In the genomic region with DNA sequence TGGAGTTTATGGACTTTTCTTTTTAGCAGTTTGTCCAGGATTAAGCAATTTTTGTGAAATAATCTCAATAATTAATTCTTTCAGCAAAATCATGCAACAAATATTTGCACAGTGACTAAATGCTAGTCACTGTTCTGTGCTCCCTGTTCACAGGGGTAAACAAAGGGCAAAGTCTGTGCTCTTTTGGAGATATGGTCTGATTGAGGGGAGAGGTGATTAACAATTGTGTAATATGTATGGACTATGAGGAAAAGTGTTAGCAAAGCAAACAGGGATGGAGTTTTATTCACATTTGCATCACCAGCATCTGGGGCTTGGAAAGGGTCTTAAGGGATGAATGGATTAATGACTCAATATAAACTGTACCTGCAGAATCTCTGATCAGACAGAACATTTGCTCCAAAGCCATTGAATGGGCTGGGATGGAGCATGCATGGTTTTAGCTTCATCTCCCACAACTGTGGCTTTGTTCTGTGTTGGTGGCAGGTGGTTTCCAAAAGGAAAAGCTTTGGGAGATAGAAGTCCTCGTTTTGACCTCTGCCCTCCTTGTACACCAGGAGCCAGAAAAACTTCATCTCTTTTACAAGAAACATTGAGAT, we compare ENCODE assay signal across 1 cellular context.
TF ChIP-seq lines count a peak whose summit lies in the region.

No MANE protein-coding gene starts in this region.

TF ChIP-seq in HepG2, 621 proteins besides CTCF, POLR2A, EP300 and RAD21 (continued from another document and continues in another):
- TF ChIP-seq, protein P1, sequence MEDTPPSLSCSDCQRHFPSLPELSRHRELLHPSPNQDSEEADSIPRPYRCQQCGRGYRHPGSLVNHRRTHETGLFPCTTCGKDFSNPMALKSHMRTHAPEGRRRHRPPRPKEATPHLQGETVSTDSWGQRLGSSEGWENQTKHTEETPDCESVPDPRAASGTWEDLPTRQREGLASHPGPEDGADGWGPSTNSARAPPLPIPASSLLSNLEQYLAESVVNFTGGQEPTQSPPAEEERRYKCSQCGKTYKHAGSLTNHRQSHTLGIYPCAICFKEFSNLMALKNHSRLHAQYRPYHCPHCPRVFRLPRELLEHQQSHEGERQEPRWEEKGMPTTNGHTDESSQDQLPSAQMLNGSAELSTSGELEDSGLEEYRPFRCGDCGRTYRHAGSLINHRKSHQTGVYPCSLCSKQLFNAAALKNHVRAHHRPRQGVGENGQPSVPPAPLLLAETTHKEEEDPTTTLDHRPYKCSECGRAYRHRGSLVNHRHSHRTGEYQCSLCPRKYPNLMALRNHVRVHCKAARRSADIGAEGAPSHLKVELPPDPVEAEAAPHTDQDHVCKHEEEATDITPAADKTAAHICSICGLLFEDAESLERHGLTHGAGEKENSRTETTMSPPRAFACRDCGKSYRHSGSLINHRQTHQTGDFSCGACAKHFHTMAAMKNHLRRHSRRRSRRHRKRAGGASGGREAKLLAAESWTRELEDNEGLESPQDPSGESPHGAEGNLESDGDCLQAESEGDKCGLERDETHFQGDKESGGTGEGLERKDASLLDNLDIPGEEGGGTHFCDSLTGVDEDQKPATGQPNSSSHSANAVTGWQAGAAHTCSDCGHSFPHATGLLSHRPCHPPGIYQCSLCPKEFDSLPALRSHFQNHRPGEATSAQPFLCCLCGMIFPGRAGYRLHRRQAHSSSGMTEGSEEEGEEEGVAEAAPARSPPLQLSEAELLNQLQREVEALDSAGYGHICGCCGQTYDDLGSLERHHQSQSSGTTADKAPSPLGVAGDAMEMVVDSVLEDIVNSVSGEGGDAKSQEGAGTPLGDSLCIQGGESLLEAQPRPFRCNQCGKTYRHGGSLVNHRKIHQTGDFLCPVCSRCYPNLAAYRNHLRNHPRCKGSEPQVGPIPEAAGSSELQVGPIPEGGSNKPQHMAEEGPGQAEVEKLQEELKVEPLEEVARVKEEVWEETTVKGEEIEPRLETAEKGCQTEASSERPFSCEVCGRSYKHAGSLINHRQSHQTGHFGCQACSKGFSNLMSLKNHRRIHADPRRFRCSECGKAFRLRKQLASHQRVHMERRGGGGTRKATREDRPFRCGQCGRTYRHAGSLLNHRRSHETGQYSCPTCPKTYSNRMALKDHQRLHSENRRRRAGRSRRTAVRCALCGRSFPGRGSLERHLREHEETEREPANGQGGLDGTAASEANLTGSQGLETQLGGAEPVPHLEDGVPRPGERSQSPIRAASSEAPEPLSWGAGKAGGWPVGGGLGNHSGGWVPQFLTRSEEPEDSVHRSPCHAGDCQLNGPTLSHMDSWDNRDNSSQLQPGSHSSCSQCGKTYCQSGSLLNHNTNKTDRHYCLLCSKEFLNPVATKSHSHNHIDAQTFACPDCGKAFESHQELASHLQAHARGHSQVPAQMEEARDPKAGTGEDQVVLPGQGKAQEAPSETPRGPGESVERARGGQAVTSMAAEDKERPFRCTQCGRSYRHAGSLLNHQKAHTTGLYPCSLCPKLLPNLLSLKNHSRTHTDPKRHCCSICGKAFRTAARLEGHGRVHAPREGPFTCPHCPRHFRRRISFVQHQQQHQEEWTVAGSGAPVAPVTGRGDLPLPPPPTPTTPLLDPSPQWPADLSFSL (CRISPR knock-in tag; IDR thresholded peaks at IDR 0.05) = no peak
- TF ChIP-seq, protein P2, sequence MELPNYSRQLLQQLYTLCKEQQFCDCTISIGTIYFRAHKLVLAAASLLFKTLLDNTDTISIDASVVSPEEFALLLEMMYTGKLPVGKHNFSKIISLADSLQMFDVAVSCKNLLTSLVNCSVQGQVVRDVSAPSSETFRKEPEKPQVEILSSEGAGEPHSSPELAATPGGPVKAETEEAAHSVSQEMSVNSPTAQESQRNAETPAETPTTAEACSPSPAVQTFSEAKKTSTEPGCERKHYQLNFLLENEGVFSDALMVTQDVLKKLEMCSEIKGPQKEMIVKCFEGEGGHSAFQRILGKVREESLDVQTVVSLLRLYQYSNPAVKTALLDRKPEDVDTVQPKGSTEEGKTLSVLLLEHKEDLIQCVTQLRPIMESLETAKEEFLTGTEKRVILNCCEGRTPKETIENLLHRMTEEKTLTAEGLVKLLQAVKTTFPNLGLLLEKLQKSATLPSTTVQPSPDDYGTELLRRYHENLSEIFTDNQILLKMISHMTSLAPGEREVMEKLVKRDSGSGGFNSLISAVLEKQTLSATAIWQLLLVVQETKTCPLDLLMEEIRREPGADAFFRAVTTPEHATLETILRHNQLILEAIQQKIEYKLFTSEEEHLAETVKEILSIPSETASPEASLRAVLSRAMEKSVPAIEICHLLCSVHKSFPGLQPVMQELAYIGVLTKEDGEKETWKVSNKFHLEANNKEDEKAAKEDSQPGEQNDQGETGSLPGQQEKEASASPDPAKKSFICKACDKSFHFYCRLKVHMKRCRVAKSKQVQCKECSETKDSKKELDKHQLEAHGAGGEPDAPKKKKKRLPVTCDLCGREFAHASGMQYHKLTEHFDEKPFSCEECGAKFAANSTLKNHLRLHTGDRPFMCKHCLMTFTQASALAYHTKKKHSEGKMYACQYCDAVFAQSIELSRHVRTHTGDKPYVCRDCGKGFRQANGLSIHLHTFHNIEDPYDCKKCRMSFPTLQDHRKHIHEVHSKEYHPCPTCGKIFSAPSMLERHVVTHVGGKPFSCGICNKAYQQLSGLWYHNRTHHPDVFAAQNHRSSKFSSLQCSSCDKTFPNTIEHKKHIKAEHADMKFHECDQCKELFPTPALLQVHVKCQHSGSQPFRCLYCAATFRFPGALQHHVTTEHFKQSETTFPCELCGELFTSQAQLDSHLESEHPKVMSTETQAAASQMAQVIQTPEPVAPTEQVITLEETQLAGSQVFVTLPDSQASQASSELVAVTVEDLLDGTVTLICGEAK (IDR thresholded peaks at IDR 0.05) = no peak
- TF ChIP-seq, protein P2 (CRISPR knock-in tag; IDR thresholded peaks at IDR 0.05) = no peak; the same call in 1 of the 2 replicates
- TF ChIP-seq ZBTB7B (CRISPR knock-in tag; IDR thresholded peaks at IDR 0.05) (peak; percentile 66; the same call in 1 of the 2 replicates), NR2C2 (CRISPR knock-in tag; IDR thresholded peaks at IDR 0.05; ENCODE audit: borderline replicate concordance) (peak; percentile 75), ZNF780A (CRISPR knock-in tag; IDR thresholded peaks at IDR 0.05) (no peak), NFE2L1 (CRISPR knock-in tag; IDR thresholded peaks at IDR 0.05; ENCODE audit: borderline replicate concordance) (no peak), BCL6 (CRISPR knock-in tag; IDR thresholded peaks at IDR 0.05) (peak; percentile 88), RELA (CRISPR knock-in tag; IDR thresholded peaks at IDR 0.05) (no peak), ZNF24 (IDR thresholded peaks at IDR 0.05) (0 out of 2 replicates have a peak, but pooled peaks have one; percentile 40), HMGA1 (CRISPR knock-in tag; conservative IDR thresholded peaks at IDR 0.05) (no peak), ISL2 (CRISPR knock-in tag; IDR thresholded peaks at IDR 0.05) (peak; percentile 97), ZNF10 (CRISPR knock-in tag; IDR thresholded peaks at IDR 0.05; ENCODE audit: borderline replicate concordance, low read depth) (no peak), RARA (CRISPR knock-in tag; IDR thresholded peaks at IDR 0.05) (peak; percentile 94), TBX3 (IDR thresholded peaks at IDR 0.05; ENCODE audit: borderline replicate concordance) (peak; percentile 93), SALL1 (CRISPR knock-in tag; IDR thresholded peaks at IDR 0.05) (peak; percentile 96), CBX1 (IDR thresholded peaks at IDR 0.05; ENCODE audit: low read depth) (no peak), ZMAT3 (CRISPR knock-in tag; conservative IDR thresholded peaks at IDR 0.05) (no peak), BRCA1 (CRISPR knock-in tag; IDR thresholded peaks at IDR 0.05) (no peak), MEF2D (CRISPR knock-in tag; IDR thresholded peaks at IDR 0.05) (peak; percentile 40; the same call in 1 of the 2 replicates), SIN3B (IDR thresholded peaks at IDR 0.05; ENCODE audit: low read length) (no peak), MYNN (CRISPR knock-in tag; IDR thresholded peaks at IDR 0.05; ENCODE audit: low read depth) (no peak), ZNF557 (CRISPR knock-in tag; IDR thresholded peaks at IDR 0.05) (no peak)
- TF ChIP-seq, protein P3, sequence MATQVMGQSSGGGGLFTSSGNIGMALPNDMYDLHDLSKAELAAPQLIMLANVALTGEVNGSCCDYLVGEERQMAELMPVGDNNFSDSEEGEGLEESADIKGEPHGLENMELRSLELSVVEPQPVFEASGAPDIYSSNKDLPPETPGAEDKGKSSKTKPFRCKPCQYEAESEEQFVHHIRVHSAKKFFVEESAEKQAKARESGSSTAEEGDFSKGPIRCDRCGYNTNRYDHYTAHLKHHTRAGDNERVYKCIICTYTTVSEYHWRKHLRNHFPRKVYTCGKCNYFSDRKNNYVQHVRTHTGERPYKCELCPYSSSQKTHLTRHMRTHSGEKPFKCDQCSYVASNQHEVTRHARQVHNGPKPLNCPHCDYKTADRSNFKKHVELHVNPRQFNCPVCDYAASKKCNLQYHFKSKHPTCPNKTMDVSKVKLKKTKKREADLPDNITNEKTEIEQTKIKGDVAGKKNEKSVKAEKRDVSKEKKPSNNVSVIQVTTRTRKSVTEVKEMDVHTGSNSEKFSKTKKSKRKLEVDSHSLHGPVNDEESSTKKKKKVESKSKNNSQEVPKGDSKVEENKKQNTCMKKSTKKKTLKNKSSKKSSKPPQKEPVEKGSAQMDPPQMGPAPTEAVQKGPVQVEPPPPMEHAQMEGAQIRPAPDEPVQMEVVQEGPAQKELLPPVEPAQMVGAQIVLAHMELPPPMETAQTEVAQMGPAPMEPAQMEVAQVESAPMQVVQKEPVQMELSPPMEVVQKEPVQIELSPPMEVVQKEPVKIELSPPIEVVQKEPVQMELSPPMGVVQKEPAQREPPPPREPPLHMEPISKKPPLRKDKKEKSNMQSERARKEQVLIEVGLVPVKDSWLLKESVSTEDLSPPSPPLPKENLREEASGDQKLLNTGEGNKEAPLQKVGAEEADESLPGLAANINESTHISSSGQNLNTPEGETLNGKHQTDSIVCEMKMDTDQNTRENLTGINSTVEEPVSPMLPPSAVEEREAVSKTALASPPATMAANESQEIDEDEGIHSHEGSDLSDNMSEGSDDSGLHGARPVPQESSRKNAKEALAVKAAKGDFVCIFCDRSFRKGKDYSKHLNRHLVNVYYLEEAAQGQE (IDR thresholded peaks at IDR 0.05; ENCODE audit: borderline replicate concordance in 1 of 2, low read depth in 1 of 2, low read length in 2 of 2) = 0 out of 4 replicates have a peak, but pooled peaks of 1 of the 2 experiments have one; percentile 44
- TF ChIP-seq, protein P4, sequence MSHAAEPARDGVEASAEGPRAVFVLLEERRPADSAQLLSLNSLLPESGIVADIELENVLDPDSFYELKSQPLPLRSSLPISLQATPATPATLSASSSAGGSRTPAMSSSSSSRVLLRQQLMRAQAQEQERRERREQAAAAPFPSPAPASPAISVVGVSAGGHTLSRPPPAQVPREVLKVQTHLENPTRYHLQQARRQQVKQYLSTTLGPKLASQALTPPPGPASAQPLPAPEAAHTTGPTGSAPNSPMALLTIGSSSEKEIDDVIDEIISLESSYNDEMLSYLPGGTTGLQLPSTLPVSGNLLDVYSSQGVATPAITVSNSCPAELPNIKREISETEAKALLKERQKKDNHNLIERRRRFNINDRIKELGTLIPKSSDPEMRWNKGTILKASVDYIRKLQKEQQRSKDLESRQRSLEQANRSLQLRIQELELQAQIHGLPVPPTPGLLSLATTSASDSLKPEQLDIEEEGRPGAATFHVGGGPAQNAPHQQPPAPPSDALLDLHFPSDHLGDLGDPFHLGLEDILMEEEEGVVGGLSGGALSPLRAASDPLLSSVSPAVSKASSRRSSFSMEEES (CRISPR knock-in tag; IDR thresholded peaks at IDR 0.05) = peak; percentile 50; the same call in 1 of the 2 replicates
- TF ChIP-seq, protein P5, sequence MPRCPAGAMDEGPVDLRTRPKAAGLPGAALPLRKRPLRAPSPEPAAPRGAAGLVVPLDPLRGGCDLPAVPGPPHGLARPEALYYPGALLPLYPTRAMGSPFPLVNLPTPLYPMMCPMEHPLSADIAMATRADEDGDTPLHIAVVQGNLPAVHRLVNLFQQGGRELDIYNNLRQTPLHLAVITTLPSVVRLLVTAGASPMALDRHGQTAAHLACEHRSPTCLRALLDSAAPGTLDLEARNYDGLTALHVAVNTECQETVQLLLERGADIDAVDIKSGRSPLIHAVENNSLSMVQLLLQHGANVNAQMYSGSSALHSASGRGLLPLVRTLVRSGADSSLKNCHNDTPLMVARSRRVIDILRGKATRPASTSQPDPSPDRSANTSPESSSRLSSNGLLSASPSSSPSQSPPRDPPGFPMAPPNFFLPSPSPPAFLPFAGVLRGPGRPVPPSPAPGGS (CRISPR knock-in tag; IDR thresholded peaks at IDR 0.05) = no peak
- TF ChIP-seq, protein P6, sequence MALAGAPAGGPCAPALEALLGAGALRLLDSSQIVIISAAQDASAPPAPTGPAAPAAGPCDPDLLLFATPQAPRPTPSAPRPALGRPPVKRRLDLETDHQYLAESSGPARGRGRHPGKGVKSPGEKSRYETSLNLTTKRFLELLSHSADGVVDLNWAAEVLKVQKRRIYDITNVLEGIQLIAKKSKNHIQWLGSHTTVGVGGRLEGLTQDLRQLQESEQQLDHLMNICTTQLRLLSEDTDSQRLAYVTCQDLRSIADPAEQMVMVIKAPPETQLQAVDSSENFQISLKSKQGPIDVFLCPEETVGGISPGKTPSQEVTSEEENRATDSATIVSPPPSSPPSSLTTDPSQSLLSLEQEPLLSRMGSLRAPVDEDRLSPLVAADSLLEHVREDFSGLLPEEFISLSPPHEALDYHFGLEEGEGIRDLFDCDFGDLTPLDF (CRISPR knock-in tag; IDR thresholded peaks at IDR 0.05) = 0 out of 2 replicates have a peak, but pooled peaks have one; percentile 3
- TF ChIP-seq, protein P7, sequence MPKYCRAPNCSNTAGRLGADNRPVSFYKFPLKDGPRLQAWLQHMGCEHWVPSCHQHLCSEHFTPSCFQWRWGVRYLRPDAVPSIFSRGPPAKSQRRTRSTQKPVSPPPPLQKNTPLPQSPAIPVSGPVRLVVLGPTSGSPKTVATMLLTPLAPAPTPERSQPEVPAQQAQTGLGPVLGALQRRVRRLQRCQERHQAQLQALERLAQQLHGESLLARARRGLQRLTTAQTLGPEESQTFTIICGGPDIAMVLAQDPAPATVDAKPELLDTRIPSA (CRISPR knock-in tag; IDR thresholded peaks at IDR 0.05; ENCODE audit: borderline replicate concordance) = peak; percentile 35; the same call in 1 of the 2 replicates
